Comparison of ENCODE assay signal across 8 cellular contexts in genomic region chr12:8242881-8243681, GRCh38. TPM values are rescaled to one million over a fixed set of nuclear protein-coding genes. Genes with fewer than 3 reads are reported as not detected.
DNase-seq lines count a peak whose midpoint lies in the region; ATAC-seq and TF ChIP-seq lines count a peak whose summit lies in the region.
"Not testable (repeated sequence)": the region's sequence is repeated elsewhere in the genome, so short reads cannot be mapped to it uniquely, and the experiment has no call there.

No MANE protein-coding gene starts in this region.

- H2BK12ac ChIP-seq in trophoblast cell (ENCODE audit: low read length), result not testable (repeated sequence)

- intact Hi-C loops in heart right ventricle (cut with DNase I), result loop anchor here in 1 of 10 donors (10.0 kb wide), 1 partner anchor 158 kb away; the partner anchor contains the start of gene NECAP1
- intact Hi-C loops in tibial artery (cut with DNase I; ENCODE audit: low total_unique reads), result loop anchor here (5.0 kb wide), 1 partner anchor 206 kb away; no protein-coding TSS in a partner anchor

- H2BK120ac ChIP-seq in trophoblast cell (ENCODE audit: insufficient read depth, low read length, poor library complexity), result not testable (repeated sequence)

- H3K4me1 ChIP-seq in heart right ventricle (peaks cover 0 to 13% (median 4%) of the 10 kb centered on the region in 9 donors), tibial artery (peaks cover 0 to 10% (median 3%) of the 10 kb centered on the region in 4 donors)
- not testable (repeated sequence) for H3K4me1 ChIP-seq in trophoblast cell (ENCODE audit: control insufficient read depth in 1 of 2, insufficient read depth in 2 of 2, low read length in 2 of 2)

- H3K23ac ChIP-seq in trophoblast cell (ENCODE audit: low read length), result not testable (repeated sequence)

- H3K9ac ChIP-seq in trophoblast cell (ENCODE audit: low read length), result not testable (repeated sequence)

- H3K27ac ChIP-seq in heart right ventricle, result peak overlapping the region in 9 of 10 donors; percentile 52 to 86 (median 75)
- H3K27ac ChIP-seq in trophoblast cell (ENCODE audit: low read depth, low read length), result not testable (repeated sequence)
- H3K27ac ChIP-seq in tibial artery, result peak overlapping the region; percentile 90 to 95

- not testable (repeated sequence) for H3K36me3 ChIP-seq in heart right ventricle; trophoblast cell (ENCODE audit: control insufficient read depth in 1 of 2, insufficient read depth in 2 of 2, low read length in 2 of 2); tibial artery

- not testable (repeated sequence) for H3K4ac ChIP-seq in trophoblast cell (ENCODE audit: low read depth, low read length)

- H2AFZ ChIP-seq in trophoblast cell (ENCODE audit: insufficient read depth, low read length, poor library complexity), result peak overlapping the region; percentile 100

- H4K12ac ChIP-seq in trophoblast cell (ENCODE audit: low read depth, low read length), result not testable (repeated sequence)

- not testable (repeated sequence) for H3K18ac ChIP-seq in trophoblast cell (ENCODE audit: low read length)

- peak; percentile 58 for DNase-seq in NCI-H187 treated with DMSO at 0.1 percent for 48 hours (lab: John Stamatoyannopoulos, UW)
- peak; percentile 92 to 100 (median 98) for DNase-seq in T-helper 2 cell
- DNase-seq in amygdala (lab: John Stamatoyannopoulos, UW), result peak; percentile 53 to 99 (median 96)
- peak; percentile 98 to 99 for DNase-seq in heart right ventricle
- DNase-seq in trophoblast cell, result peak; percentile 95
- peak; percentile 97 to 100 for DNase-seq in tibial artery

- not testable (repeated sequence) for H3K79me1 ChIP-seq in trophoblast cell (ENCODE audit: low read length)

- H2AK5ac ChIP-seq in trophoblast cell (ENCODE audit: low read length), result not testable (repeated sequence)

- TF ChIP-seq CTCF in heart right ventricle (IDR thresholded peaks at IDR 0.05); tibial artery (IDR thresholded peaks at IDR 0.05): not testable (repeated sequence)

- peak overlapping the region; percentile 26 for H4K91ac ChIP-seq in trophoblast cell (ENCODE audit: low read depth, low read length)

- peak overlapping the region; percentile 84 for H3K4me2 ChIP-seq in trophoblast cell (ENCODE audit: low read length)

- peak overlapping the region; percentile 63 to 98 (median 82) for H3K4me3 ChIP-seq in heart right ventricle
- H3K4me3 ChIP-seq in trophoblast cell (ENCODE audit: low read depth, low read length), result peak overlapping the region; percentile 75
- H3K4me3 ChIP-seq in tibial artery, result peak overlapping the region; percentile 87 to 96

- TF ChIP-seq POLR2A in GM10847 (IDR thresholded peaks at IDR 0.05; ENCODE audit: extremely low read depth, insufficient read length), result peak; percentile 33

- H3K14ac ChIP-seq in trophoblast cell (ENCODE audit: low read length), result peak overlapping the region; percentile 90

- H2BK5ac ChIP-seq in trophoblast cell (ENCODE audit: low read depth, low read length, poor library complexity), result not testable (repeated sequence)

- ATAC-seq in HG02852 (IDR thresholded peaks at IDR 0.05; ENCODE audit: unreplicated experiment) (peak; percentile 89), heart right ventricle (peak; percentile 98 to 100 (median 100))

- not testable (repeated sequence) for H3K79me2 ChIP-seq in trophoblast cell (ENCODE audit: control insufficient read depth, insufficient read depth, low read length, poor library complexity)

- WGBS in heart right ventricle, 2 donors, result 1% methylated on average over 48 to 56 of the region's 56 CpGs
- WGBS in trophoblast cell (ENCODE audit: extremely low coverage, insufficient coverage, insufficient read length), result no CpG with 5 or more reads among the region's 56 CpGs

- H3K27me3 ChIP-seq in heart right ventricle; trophoblast cell (ENCODE audit: insufficient read depth, low read length); tibial artery: not testable (repeated sequence)

- not testable (repeated sequence) for H3K9me3 ChIP-seq in heart right ventricle; trophoblast cell (ENCODE audit: insufficient read depth, low read depth, low read length); tibial artery

- peak overlapping the region; percentile 62 for H4K8ac ChIP-seq in trophoblast cell (ENCODE audit: low read depth, low read length)

RNA-seq across cellular contexts. Expression of gene FAM90A1, which starts 15.7 kb away (rescaled TPM):
- under 1 TPM in 6 of 10 donors, not detected in 4; 0.10 to 0.44 (median 0.21) TPM for total RNA-seq in heart right ventricle
- under 1 TPM in 1 of 2 donors, not detected in 1; 0.03 TPM for polyA plus RNA-seq in heart right ventricle
- 0.03 and 0.04 TPM in 2 replicates for polyA plus RNA-seq in trophoblast cell (2013)
